In the genomic region with DNA sequence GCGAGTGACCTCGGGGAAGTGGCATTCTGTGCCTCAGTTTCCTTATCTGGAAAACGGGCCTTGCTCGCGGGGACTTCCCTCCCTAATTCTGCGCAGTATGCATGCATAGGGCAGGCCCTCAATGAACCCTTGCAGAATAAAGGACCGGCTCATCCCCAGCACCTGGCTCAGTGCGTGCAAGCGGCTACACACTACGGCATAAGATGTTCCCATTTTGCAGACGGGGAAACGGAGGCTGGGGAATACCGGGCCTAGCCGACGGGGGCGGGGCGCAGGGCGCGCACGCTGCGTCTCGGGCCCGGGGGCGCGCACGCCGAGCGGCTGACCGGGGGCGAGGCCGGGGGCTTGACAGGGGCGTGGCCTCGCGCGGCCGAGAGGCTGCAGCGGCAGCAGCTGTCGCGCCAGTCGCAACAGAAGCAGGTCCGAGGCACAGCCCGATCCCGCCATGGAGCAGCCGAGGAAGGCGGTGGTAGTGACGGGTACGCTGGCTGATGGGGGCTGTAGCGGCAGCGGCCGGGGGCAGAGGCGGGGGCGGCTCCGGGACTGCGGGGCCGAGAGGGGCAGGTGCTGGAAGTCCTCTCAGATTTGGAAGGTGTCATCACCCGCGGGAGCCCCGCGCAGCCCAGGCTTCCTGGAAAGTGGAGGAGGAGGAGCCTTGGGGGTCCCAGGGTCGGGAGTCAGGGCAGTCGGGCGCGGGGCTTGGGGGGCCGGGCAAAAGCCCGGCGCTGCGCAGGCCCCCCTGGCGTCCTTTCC, we compare ENCODE assay signal across 8 cellular contexts. TPM values are rescaled to one million over a fixed set of nuclear protein-coding genes. Genes with fewer than 3 reads are reported as not detected.
DNase-seq lines count a peak whose midpoint lies in the region; ATAC-seq and TF ChIP-seq lines count a peak whose summit lies in the region.

Gene PGPEP1 (plus strand): TSS at position 362 of the 753 bp plus-strand sequence. CDS start 84 bp downstream, at position 446.

- peak; percentile 67 for DNase-seq in GDM1 (lab: John Stamatoyannopoulos, UW)
- DNase-seq in activated T-cell treated with anti-CD3 and anti-CD28 coated beads, Interleukin-2, amount 50 U/mL, for 24 hours: peak; percentile 87
- DNase-seq in stimulated activated effector memory CD8-positive, alpha-beta T cell treated with anti-CD3 and anti-CD28 coated beads, Interleukin-12 subunit alpha, Interleukin-12 subunit beta, amount 100 ng/mL, for 72 hours (ENCODE audit: low spot score in 2 of 2): peak; percentile 78 to 89

- 2 to 3% methylated on average over 63 to 68 of the region's 68 CpGs for WGBS in esophagus, 2 donors

- H3K27ac ChIP-seq in OCI-LY3 (ENCODE audit: low read length) (peak within 1 kb of the TSS; percentile 9; the same call in 1 of the 2 replicates), esophagus (ENCODE audit: low read depth in 2 of 2, low read length in 1 of 2) (peak within 1 kb of the TSS; percentile 56 to 57), muscle layer of colon (ENCODE audit: low read depth, low read length) (peak within 1 kb of the TSS; percentile 80)

- no peaks in the 10 kb centered on the region for H4K20me1 ChIP-seq in OCI-LY3 (ENCODE audit: insufficient read depth, low read length)

- peaks cover 19% of the 10 kb centered on the region for H3K36me3 Mint-ChIP-seq in activated T-cell treated with anti-CD3 and anti-CD28 coated beads, Interleukin-2, amount 50 U/mL, for 24 hours (ENCODE audit: low read depth)
- H3K36me3 Mint-ChIP-seq in stimulated activated effector memory CD8-positive, alpha-beta T cell treated with anti-CD3 and anti-CD28 coated beads, Interleukin-12 subunit alpha, Interleukin-12 subunit beta, amount 100 ng/mL, for 72 hours: peaks cover 37% of the 10 kb centered on the region

- H3K4me1 Mint-ChIP-seq in activated T-cell treated with anti-CD3 and anti-CD28 coated beads, Interleukin-2, amount 50 U/mL, for 24 hours (ENCODE audit: low read depth): peaks cover 19% of the 10 kb centered on the region
- peaks cover 16% of the 10 kb centered on the region for H3K4me1 Mint-ChIP-seq in stimulated activated effector memory CD8-positive, alpha-beta T cell treated with anti-CD3 and anti-CD28 coated beads, Interleukin-12 subunit alpha, Interleukin-12 subunit beta, amount 100 ng/mL, for 72 hours

- H3K27me3 Mint-ChIP-seq in activated T-cell treated with anti-CD3 and anti-CD28 coated beads, Interleukin-2, amount 50 U/mL, for 24 hours: no peaks in the 10 kb centered on the region

- no peaks in the 10 kb centered on the region for H3K36me3 ChIP-seq in OCI-LY3 (replicated peaks; ENCODE audit: low read depth, low read length)
- H3K36me3 ChIP-seq in esophagus (ENCODE audit: control insufficient read depth in 2 of 2, insufficient read depth in 2 of 2, low read length in 1 of 2): no peaks in the 10 kb centered on the region
- H3K36me3 ChIP-seq in muscle layer of colon (ENCODE audit: insufficient read depth, low read length): no peaks in the 10 kb centered on the region

- H3K27me3 ChIP-seq in OCI-LY3 (ENCODE audit: low read depth, low read length): 0 out of 2 replicates have a peak, but pooled peaks cover 6% of the 10 kb centered on the region
- no peaks in the 10 kb centered on the region for H3K27me3 ChIP-seq in esophagus (ENCODE audit: control insufficient read depth in 1 of 2, insufficient read depth in 2 of 2, low read length in 2 of 2)
- H3K27me3 ChIP-seq in muscle layer of colon (ENCODE audit: control insufficient read depth in 1 of 2, insufficient read depth in 2 of 2, low read length in 2 of 2): no peaks in the 10 kb centered on the region

- H3K9me3 Mint-ChIP-seq in activated T-cell treated with anti-CD3 and anti-CD28 coated beads, Interleukin-2, amount 50 U/mL, for 24 hours: no peaks in the 10 kb centered on the region
- H3K9me3 Mint-ChIP-seq in stimulated activated effector memory CD8-positive, alpha-beta T cell treated with anti-CD3 and anti-CD28 coated beads, Interleukin-12 subunit alpha, Interleukin-12 subunit beta, amount 100 ng/mL, for 72 hours: no peaks in the 10 kb centered on the region

- H3K4me1 ChIP-seq in OCI-LY3 (ENCODE audit: low read length) (peaks cover 17% of the 10 kb centered on the region), esophagus (ENCODE audit: control insufficient read depth in 2 of 2, insufficient read depth in 2 of 2, low read length in 1 of 2) (peaks cover 0 to 7% of the 10 kb centered on the region in 2 donors), muscle layer of colon (ENCODE audit: insufficient read depth, low read length) (peaks cover 13% of the 10 kb centered on the region)

- H3K27ac Mint-ChIP-seq in activated T-cell treated with anti-CD3 and anti-CD28 coated beads, Interleukin-2, amount 50 U/mL, for 24 hours: peak within 1 kb of the TSS; percentile 91
- H3K27ac Mint-ChIP-seq in stimulated activated effector memory CD8-positive, alpha-beta T cell treated with anti-CD3 and anti-CD28 coated beads, Interleukin-12 subunit alpha, Interleukin-12 subunit beta, amount 100 ng/mL, for 72 hours: peak within 1 kb of the TSS; percentile 86

- H2AFZ ChIP-seq in OCI-LY3 (ENCODE audit: low read depth, low read length): peak within 1 kb of the TSS; percentile 70

- no peak for TF ChIP-seq CTCF in OCI-LY3 (IDR thresholded peaks at IDR 0.05; ENCODE audit: low read depth, low read length)

- peak; percentile 73 for ATAC-seq in HG02678 (IDR thresholded peaks at IDR 0.05; ENCODE audit: unreplicated experiment)
- peak; percentile 78 for ATAC-seq in stimulated activated effector memory CD8-positive, alpha-beta T cell treated with anti-CD3 and anti-CD28 coated beads, Interleukin-12 subunit alpha, Interleukin-12 subunit beta, amount 100 ng/mL, for 72 hours
- no peak for ATAC-seq in GM18870 (IDR thresholded peaks at IDR 0.05; ENCODE audit: unreplicated experiment)

- H3K9ac ChIP-seq in OCI-LY3 (ENCODE audit: low read length) (peak within 1 kb of the TSS; percentile 69), muscle layer of colon (ENCODE audit: low read length) (peak within 1 kb of the TSS; percentile 20)

- H3K79me2 ChIP-seq in OCI-LY3 (ENCODE audit: low read length): no peaks in the 10 kb centered on the region

- peak within 1 kb of the TSS; percentile 83 for H3K4me3 ChIP-seq in OCI-LY3 (ENCODE audit: low read length)
- peak within 1 kb of the TSS; percentile 64 to 74 for H3K4me3 ChIP-seq in esophagus (ENCODE audit: low read depth in 1 of 2, low read length in 2 of 2)
- H3K4me3 ChIP-seq in muscle layer of colon (ENCODE audit: low read depth in 1 of 2, low read length in 2 of 2): peak within 1 kb of the TSS; percentile 77 to 78

- H3K9me3 ChIP-seq in OCI-LY3 (ENCODE audit: insufficient read depth, low read length): no peaks in the 10 kb centered on the region
- no peaks in the 10 kb centered on the region for H3K9me3 ChIP-seq in esophagus (ENCODE audit: control insufficient read depth in 2 of 2, insufficient read depth in 1 of 2, low read depth in 1 of 2, low read length in 1 of 2)
- H3K9me3 ChIP-seq in muscle layer of colon (ENCODE audit: low read length): no peaks in the 10 kb centered on the region

- peak within 1 kb of the TSS; percentile 79 for H3K4me2 ChIP-seq in OCI-LY3 (ENCODE audit: low read length)

- peak within 1 kb of the TSS; percentile 87 for H3K4me3 Mint-ChIP-seq in activated T-cell treated with anti-CD3 and anti-CD28 coated beads, Interleukin-2, amount 50 U/mL, for 24 hours
- peak within 1 kb of the TSS; percentile 75 for H3K4me3 Mint-ChIP-seq in stimulated activated effector memory CD8-positive, alpha-beta T cell treated with anti-CD3 and anti-CD28 coated beads, Interleukin-12 subunit alpha, Interleukin-12 subunit beta, amount 100 ng/mL, for 72 hours

RNA-seq across cellular contexts. Expression of gene PGPEP1, which starts in this region (rescaled TPM):
- 1 to 10 TPM; 1.8 to 1.9 TPM for polyA plus RNA-seq in esophagus

Comparison
In these comparisons a context has a peak if more than half of its experiments do, and no peak if none do; other contexts are left out.
1. H3K27ac ChIP-seq: peak in every context shown above with its lines; median percentile 80 in muscle layer of colon; 56 in esophagus; 9 in OCI-LY3.